ENCODE assay signal across 8 cellular contexts in genomic region chr1:243482237-243483022, GRCh38.
DNase-seq lines count a peak whose midpoint lies in the region; ATAC-seq lines count a peak whose summit lies in the region.

No MANE protein-coding gene starts in this region.

- peaks cover 20 to 37% (median 25%) of the 10 kb centered on the region in 3 donors for H3K4me1 Mint-ChIP-seq in naive B cell

- H3K4me3 Mint-ChIP-seq in naive B cell = peak overlapping the region; percentile 76 to 88 (median 83)

- peaks cover 0 to 20% (median 11%) of the 10 kb centered on the region in 3 donors for H3K27me3 Mint-ChIP-seq in naive B cell

- H3K4me1 ChIP-seq in NT2/D1 (ENCODE audit: insufficient read depth, insufficient read length) = peaks cover 5% of the 10 kb centered on the region
- peaks cover 10% of the 10 kb centered on the region for H3K4me1 ChIP-seq in effector memory CD4-positive, alpha-beta T cell (ENCODE audit: control insufficient read depth, insufficient read depth, low read length, poor library complexity, severe bottlenecking)

- H3K27ac ChIP-seq in effector memory CD4-positive, alpha-beta T cell (ENCODE audit: insufficient read depth, low read length, poor library complexity, severe bottlenecking) = no peak overlapping the region

- DNase-seq in NT2/D1 (ENCODE audit: low read depth, low spot score) (no peak), naive B cell (no peak), NOMO-1 treated with dmso at 0.1 percent for 144 hours (lab: John Stamatoyannopoulos, UW; ENCODE audit: unreplicated experiment) (no peak), COLO829 (ENCODE audit: low spot score) (no peak)
- no peak for DNase-seq in effector memory CD4-positive, alpha-beta T cell

- peaks cover 7% of the 10 kb centered on the region for H3K27me3 ChIP-seq in NT2/D1 (ENCODE audit: insufficient read depth, insufficient read length)
- H3K27me3 ChIP-seq in effector memory CD4-positive, alpha-beta T cell (replicated peaks; ENCODE audit: control insufficient read depth, insufficient read depth, low read length, poor library complexity, severe bottlenecking) = no peaks in the 10 kb centered on the region

- peak overlapping the region; percentile 57 for H3K4me3 ChIP-seq in NT2/D1 (ENCODE audit: insufficient read length, low read depth)
- peak overlapping the region; percentile 31 for H3K4me3 ChIP-seq in effector memory CD4-positive, alpha-beta T cell (ENCODE audit: insufficient read depth, low read depth, low read length, poor library complexity, severe bottlenecking)

- H3K9ac ChIP-seq in NT2/D1 (ENCODE audit: insufficient read length, low read depth) = peak overlapping the region; percentile 77

- peak overlapping the region in 3 of 6 donors; percentile 39 to 66 (median 48) for H3K27ac Mint-ChIP-seq in naive B cell

- H3K9me3 Mint-ChIP-seq in naive B cell = peaks cover 0 to 5% (median 0%) of the 10 kb centered on the region in 7 donors

- no peaks in the 10 kb centered on the region for H3K36me3 ChIP-seq in NT2/D1 (ENCODE audit: insufficient read depth, insufficient read length, low read length)
- H3K36me3 ChIP-seq in effector memory CD4-positive, alpha-beta T cell (ENCODE audit: control insufficient read depth, insufficient read depth, low read length) = no peaks in the 10 kb centered on the region

- ATAC-seq in GM18511 (IDR thresholded peaks at IDR 0.05; ENCODE audit: unreplicated experiment) = peak; percentile 47
- ATAC-seq in naive B cell (ENCODE audit: low read depth in 2 of 2) = peak; percentile 12 to 28
- no peak for ATAC-seq in HG03045 (IDR thresholded peaks at IDR 0.05; ENCODE audit: unreplicated experiment)
- ATAC-seq in GM19452 (IDR thresholded peaks at IDR 0.05; ENCODE audit: unreplicated experiment) = no peak

- peaks cover 0 to 9% of the 10 kb centered on the region in 2 donors for H3K36me3 Mint-ChIP-seq in naive B cell

- no peaks in the 10 kb centered on the region for H3K9me3 ChIP-seq in NT2/D1 (ENCODE audit: insufficient read depth, low read length)
- H3K9me3 ChIP-seq in effector memory CD4-positive, alpha-beta T cell (ENCODE audit: control insufficient read depth, low read length) = no peaks in the 10 kb centered on the region

Comparison
In these comparisons a context has a peak if more than half of its experiments do, and no peak if none do; other contexts are left out.
1. ATAC-seq: peak in GM18511 (single experiment) and naive B cell (2 of 2); none in HG03045 (single experiment) and GM19452 (single experiment).